5 cellular contexts compared by ENCODE assay signal in the genomic region with DNA sequence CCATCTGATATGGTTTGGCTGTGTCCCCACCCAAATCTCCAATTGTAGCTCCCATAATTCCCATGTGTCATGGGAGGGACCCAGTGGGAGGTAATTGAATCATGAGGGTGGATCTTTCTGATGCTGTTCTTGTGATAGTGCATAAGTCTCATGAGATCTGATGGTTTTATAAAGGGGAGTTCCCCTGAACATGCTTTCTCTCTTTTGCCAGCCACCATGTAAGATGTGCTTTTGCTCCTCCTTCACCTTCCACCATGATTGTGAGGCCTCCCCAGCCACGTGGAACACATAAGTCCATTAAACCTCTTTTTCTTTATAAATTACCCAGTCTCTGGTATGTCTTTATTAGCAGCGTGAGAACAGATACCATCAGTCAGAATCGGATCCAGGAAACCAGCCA. TPM values are rescaled to one million over a fixed set of nuclear protein-coding genes. Genes with fewer than 3 reads are reported as not detected.
"Had no signal": no experiment of that assay in that cellular context is flagged by ENCODE, and none has a peak within 500 bp of the region (broad histone marks: within the 10 kb centered on the region; RNA-seq: fewer than 3 reads in every experiment).

No MANE protein-coding gene starts in this region.

RNA-seq across cellular contexts. Expression of a gene that starts 2.5 kb away (rescaled TPM):
- total RNA-seq: GM23248, GM23338, H1, H9 had no signal
- polyA plus RNA-seq: GM23248 had no signal

RNA-seq across cellular contexts. Expression of a gene that starts 30.7 kb away (rescaled TPM):
- total RNA-seq: GM23248, HFFc6 had no signal
- polyA plus RNA-seq: GM23248, GM23338 had no signal
